ENCODE assay signal across 8 cellular contexts in the genomic region with DNA sequence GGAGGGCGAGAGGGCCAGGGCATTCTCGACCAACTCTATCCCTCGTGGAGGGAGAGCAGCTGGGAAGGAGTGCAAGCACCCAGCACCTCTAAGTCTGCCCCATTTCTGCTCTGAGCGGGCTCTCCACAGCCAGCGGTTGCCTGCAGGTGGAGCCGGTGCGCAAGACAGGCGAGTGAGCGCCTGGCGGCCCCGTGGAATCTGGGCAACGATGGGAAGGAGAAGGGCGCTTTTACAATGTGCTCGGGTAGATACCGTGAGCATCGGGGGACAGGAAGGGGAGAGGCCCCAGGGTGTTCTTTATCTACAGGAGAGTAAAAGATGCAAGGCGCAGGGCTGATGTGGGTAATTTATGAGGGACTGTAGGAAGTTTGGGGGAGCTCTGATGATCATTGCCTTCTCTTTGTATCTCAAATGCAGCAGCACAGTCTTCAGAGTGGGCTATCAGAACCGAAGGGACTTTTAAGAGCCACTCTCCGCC. TPM values are rescaled to one million over a fixed set of nuclear protein-coding genes. Genes with fewer than 3 reads are reported as not detected.
A peak's percentile ranks its signal among the peaks of the same experiment; 100 is the strongest.
DNase-seq lines count a peak whose midpoint lies in the region; ATAC-seq lines count a peak whose summit lies in the region.

No MANE protein-coding gene starts in this region.

- DNase-seq in AG08396 (ENCODE audit: low spot score) (peak; percentile 90), NCI-H345 treated with DMSO at 0.1 percent for 48 hours (lab: John Stamatoyannopoulos, UW; ENCODE audit: unreplicated experiment) (peak; percentile 84), cerebellum (ENCODE audit: low spot score) (peak; percentile 83), kidney tubule cell (ENCODE audit: low spot score) (peak; percentile 86)
- DNase-seq in activated CD4-positive, CD25-positive, alpha-beta regulatory T cell treated with anti-CD3 and anti-CD28 coated beads, Interleukin-2, amount 50 U/mL, for 72 hours = peak; percentile 75
- DNase-seq in stimulated activated CD4-positive, alpha-beta T cell treated with anti-CD3 and anti-CD28 coated beads, Interleukin-1b, Interleukin-23, amount 100 ng/mL, for 1 hour (ENCODE audit: low read depth in 2 of 2) = peak; percentile 45 to 61

- ATAC-seq in GM18873 (IDR thresholded peaks at IDR 0.05; ENCODE audit: low FRiP score, unreplicated experiment) (peak; percentile 53), HG03139 (IDR thresholded peaks at IDR 0.05; ENCODE audit: unreplicated experiment) (peak; percentile 64)

RNA-seq across cellular contexts. Expression of a gene that starts 0.9 kb away (rescaled TPM):
- total RNA-seq in cerebellum = 64.1 TPM

RNA-seq across cellular contexts. Expression of a gene that starts 47.6 kb away (rescaled TPM):
- 46.4 TPM for total RNA-seq in cerebellum

Comparison
In these comparisons a context has a peak if more than half of its experiments do, and no peak if none do; other contexts are left out.
1. Peak in every context shown above with its lines: DNase-seq and ATAC-seq.